In genomic region chr13:101661839-101662238, GRCh38 we compare ENCODE assay signal across 18 cellular contexts.
"Had no signal": no experiment of that assay in that cellular context is flagged by ENCODE, and none has a peak within 500 bp of the region (broad histone marks: within the 10 kb centered on the region; RNA-seq: fewer than 3 reads in every experiment).

No MANE protein-coding gene starts in this region.

- H3K27ac ChIP-seq: ascending aorta, gastroesophageal sphincter, left ventricle myocardium inferior, ovary, testis, WERI-Rb-1 had no signal

- H3K4me3 ChIP-seq: ascending aorta, gastroesophageal sphincter, left ventricle myocardium inferior, ovary, testis had no signal

- ATAC-seq: activated CD4-positive, alpha-beta T cell treated with anti-CD3 and anti-CD28 coated beads for 36 hours; activated naive CD8-positive, alpha-beta T cell treated with anti-CD3 and anti-CD28 coated beads, Interleukin-2, amount 50 U/mL, for 24 hours; gastroesophageal sphincter had no signal

- H3K36me3 ChIP-seq: ascending aorta, gastroesophageal sphincter, left ventricle myocardium inferior, ovary, WERI-Rb-1 had no signal

- H3K9me3 Mint-ChIP-seq: activated CD4-positive, alpha-beta memory T cell treated with anti-CD3 and anti-CD28 coated beads, Interleukin-2, amount 10 ng/mL, durations not matched to agents 7 days and 5 days had no signal

- DNase-seq: activated CD4-positive, alpha-beta memory T cell treated with anti-CD3 and anti-CD28 coated beads, Interleukin-2, amount 10 ng/mL, durations not matched to agents 7 days and 5 days; activated CD4-positive, alpha-beta T cell treated with anti-CD3 and anti-CD28 coated beads for 36 hours; activated CD8-positive, alpha-beta memory T cell treated with anti-CD3 and anti-CD28 coated beads, Interleukin-2, amount 50 U/mL, for 4 hours; activated naive CD4-positive, alpha-beta T cell; activated naive CD8-positive, alpha-beta T cell treated with anti-CD3 and anti-CD28 coated beads, Interleukin-2, amount 50 U/mL, for 24 hours; effector CD4-positive, alpha-beta T cell; kidney; left ventricle myocardium inferior; mesendoderm; nephron progenitor cell; ovary; stimulated activated CD4-positive, alpha-beta T cell treated with anti-CD3 and anti-CD28 coated beads, Interleukin-15, amount 100 ng/mL, for 24 hours; stimulated activated CD4-positive, alpha-beta T cell treated with anti-CD3 and anti-CD28 coated beads, Interleukin-4, amount 100 ng/mL, for 24 hours; testis; WERI-Rb-1 had no signal

- H3K27me3 ChIP-seq: ascending aorta, gastroesophageal sphincter, ovary, testis had no signal

- H3K27me3 Mint-ChIP-seq: activated CD4-positive, alpha-beta memory T cell treated with anti-CD3 and anti-CD28 coated beads, Interleukin-2, amount 10 ng/mL, durations not matched to agents 7 days and 5 days; stimulated activated naive CD8-positive, alpha-beta T cell treated with anti-CD3 and anti-CD28 coated beads, Interleukin-15, Interleukin-2, amounts not matched to agents 100 ng/mL and 50 ng/mL, for 24 hours had no signal

- H3K9me3 ChIP-seq: ascending aorta, gastroesophageal sphincter, ovary, testis had no signal

- H3K27ac Mint-ChIP-seq: activated CD4-positive, alpha-beta memory T cell treated with anti-CD3 and anti-CD28 coated beads, Interleukin-2, amount 10 ng/mL, durations not matched to agents 7 days and 5 days; activated CD4-positive, alpha-beta T cell treated with anti-CD3 and anti-CD28 coated beads for 36 hours; activated naive CD8-positive, alpha-beta T cell treated with anti-CD3 and anti-CD28 coated beads, Interleukin-2, amount 50 U/mL, for 24 hours; nephron progenitor cell; stimulated activated naive CD8-positive, alpha-beta T cell treated with anti-CD3 and anti-CD28 coated beads, Interleukin-15, Interleukin-2, amounts not matched to agents 100 ng/mL and 50 ng/mL, for 24 hours had no signal

- H3K4me1 ChIP-seq: ascending aorta, gastroesophageal sphincter, left ventricle myocardium inferior, testis had no signal

- H3K4me1 Mint-ChIP-seq: activated CD4-positive, alpha-beta memory T cell treated with anti-CD3 and anti-CD28 coated beads, Interleukin-2, amount 10 ng/mL, durations not matched to agents 7 days and 5 days; activated CD4-positive, alpha-beta T cell treated with anti-CD3 and anti-CD28 coated beads for 36 hours; activated naive CD8-positive, alpha-beta T cell treated with anti-CD3 and anti-CD28 coated beads, Interleukin-2, amount 50 U/mL, for 24 hours; nephron progenitor cell had no signal

- H3K4me3 Mint-ChIP-seq: activated CD4-positive, alpha-beta memory T cell treated with anti-CD3 and anti-CD28 coated beads, Interleukin-2, amount 10 ng/mL, durations not matched to agents 7 days and 5 days; activated CD4-positive, alpha-beta T cell treated with anti-CD3 and anti-CD28 coated beads for 36 hours; activated naive CD8-positive, alpha-beta T cell treated with anti-CD3 and anti-CD28 coated beads, Interleukin-2, amount 50 U/mL, for 24 hours; nephron progenitor cell; stimulated activated naive CD8-positive, alpha-beta T cell treated with anti-CD3 and anti-CD28 coated beads, Interleukin-15, Interleukin-2, amounts not matched to agents 100 ng/mL and 50 ng/mL, for 24 hours had no signal
